8 cellular contexts compared by ENCODE assay signal in the genomic region with DNA sequence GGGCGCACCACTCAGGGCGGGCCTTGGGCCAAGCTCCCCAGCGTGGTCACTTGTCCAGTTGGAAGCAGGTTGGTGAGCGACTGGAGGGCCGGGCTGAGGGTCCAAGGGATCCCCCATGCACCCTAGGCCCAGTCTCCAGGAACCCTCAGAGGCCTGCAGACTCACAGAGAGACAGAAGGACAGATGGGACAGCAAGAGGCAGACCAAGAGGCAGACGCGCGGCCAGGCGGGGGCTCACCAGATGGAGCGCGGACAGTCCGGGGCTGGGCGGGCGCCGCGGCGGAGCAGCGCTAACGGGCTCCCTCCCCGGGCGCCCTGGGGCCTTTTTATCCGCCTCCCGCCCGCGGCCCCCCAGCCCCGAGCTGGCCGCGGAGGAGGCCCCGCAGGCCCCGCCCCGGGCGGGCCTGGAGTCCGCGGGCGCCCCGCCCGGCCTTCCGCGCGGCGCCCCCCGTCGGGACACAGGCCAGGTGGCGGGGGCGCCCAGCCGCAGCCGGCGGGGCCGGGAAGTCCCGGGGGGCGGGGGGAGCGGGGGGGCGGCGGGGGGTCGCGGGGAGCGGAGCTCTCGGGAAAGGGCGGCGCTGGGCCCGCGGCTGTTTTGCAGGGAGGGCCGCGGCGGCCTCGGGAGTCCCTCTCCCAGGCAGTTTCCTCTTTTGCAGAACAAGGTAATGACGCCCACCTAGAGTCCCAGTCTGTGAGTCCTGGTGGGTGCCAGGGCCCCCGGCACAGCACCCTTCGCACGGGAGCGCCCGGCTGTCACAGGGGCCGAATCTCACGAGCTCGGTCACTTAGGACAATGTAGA. TPM values are rescaled to one million over a fixed set of nuclear protein-coding genes. Genes with fewer than 3 reads are reported as not detected.
A peak's percentile ranks its signal among the peaks of the same experiment; 100 is the strongest.
DNase-seq lines count a peak whose midpoint lies in the region; ATAC-seq and FAIRE-seq lines count a peak whose summit lies in the region.

Gene LOXL4 (minus strand): TSS at position 301 of the 800 bp plus-strand sequence. CDS start 5,175 bp downstream, outside the sequence.

- peak within 1 kb of the TSS; percentile 16 for H3K4me3 Mint-ChIP-seq in activated CD4-positive, alpha-beta T cell treated with anti-CD3 and anti-CD28 coated beads for 36 hours

- POLR2A ChIA-PET in activated CD4-positive, alpha-beta T cell treated with anti-CD3 and anti-CD28 coated beads for 36 hours (lab: Charles Lee) = no interaction called here

- H3K9me3 Mint-ChIP-seq in activated CD4-positive, alpha-beta T cell treated with anti-CD3 and anti-CD28 coated beads for 36 hours (ENCODE audit: low read depth) = no peaks in the 10 kb centered on the region

- no peak for ATAC-seq in activated CD4-positive, alpha-beta T cell treated with anti-CD3 and anti-CD28 coated beads for 36 hours
- ATAC-seq in HG02610 (IDR thresholded peaks at IDR 0.05; ENCODE audit: unreplicated experiment) = no peak

- peak within 1 kb of the TSS; percentile 90 for H3K9ac ChIP-seq in mesenchymal stem cell (ENCODE audit: low read length)

- no peak within 1 kb of the TSS for H3K23ac ChIP-seq in mesenchymal stem cell (ENCODE audit: low read length in 2 of 2)

- 27% methylated on average over 19 of the region's 75 CpGs for WGBS in mesenchymal stem cell

- peak within 1 kb of the TSS; percentile 81 for H4K8ac ChIP-seq in mesenchymal stem cell (ENCODE audit: low read length)

- no peaks in the 10 kb centered on the region for H3K9me3 ChIP-seq in mesenchymal stem cell (ENCODE audit: control insufficient read depth, low read length)

- peak within 1 kb of the TSS; percentile 85 for H4K91ac ChIP-seq in mesenchymal stem cell (ENCODE audit: low read length)

- H2AFZ ChIP-seq in mesenchymal stem cell (ENCODE audit: low read depth, low read length) = no peak within 1 kb of the TSS

- peak within 1 kb of the TSS; percentile 39 for H2BK15ac ChIP-seq in mesenchymal stem cell (ENCODE audit: low read depth, poor library complexity, severe bottlenecking)

- FAIRE-seq in urothelium cell line (lab: Jason Lieb, UNC) = peak; percentile 32

- intact Hi-C loops in activated CD4-positive, alpha-beta T cell treated with anti-CD3 and anti-CD28 coated beads for 36 hours (cut with DNase I, micrococcal nuclease) = loop anchor here in 1 of 2 experiments (10.0 kb wide), 1 partner anchor 397 kb away; no protein-coding TSS in a partner anchor

- no peak within 1 kb of the TSS for H3K27ac Mint-ChIP-seq in activated CD4-positive, alpha-beta T cell treated with anti-CD3 and anti-CD28 coated beads for 36 hours

- peak within 1 kb of the TSS; percentile 97 for H2AK5ac ChIP-seq in mesenchymal stem cell (ENCODE audit: low read length, severe bottlenecking)

- H2BK5ac ChIP-seq in mesenchymal stem cell (ENCODE audit: low read depth, low read length, poor library complexity, severe bottlenecking) = peak within 1 kb of the TSS; percentile 57

- peaks cover 2% of the 10 kb centered on the region for H3K4me1 Mint-ChIP-seq in activated CD4-positive, alpha-beta T cell treated with anti-CD3 and anti-CD28 coated beads for 36 hours

- H3K18ac ChIP-seq in mesenchymal stem cell (ENCODE audit: low read depth in 1 of 2, low read length in 2 of 2) = peak within 1 kb of the TSS; percentile 52 to 91

- peak within 1 kb of the TSS; percentile 87 for H3K27ac ChIP-seq in mesenchymal stem cell (ENCODE audit: low read length, poor library complexity, severe bottlenecking)

- H3K79me1 ChIP-seq in mesenchymal stem cell (replicated peaks; ENCODE audit: low read length, poor library complexity, severe bottlenecking) = peaks cover 7% of the 10 kb centered on the region

- no peaks in the 10 kb centered on the region for H3K36me3 Mint-ChIP-seq in activated CD4-positive, alpha-beta T cell treated with anti-CD3 and anti-CD28 coated beads for 36 hours (ENCODE audit: low read depth)

- peak within 1 kb of the TSS; percentile 38 to 59 for H2BK12ac ChIP-seq in mesenchymal stem cell (ENCODE audit: low read length in 2 of 2)

- H3K4me2 ChIP-seq in mesenchymal stem cell (ENCODE audit: low read length, poor library complexity, severe bottlenecking) = peak within 1 kb of the TSS; percentile 75

- no peak for DNase-seq in activated CD4-positive, alpha-beta T cell treated with anti-CD3 and anti-CD28 coated beads for 36 hours
- no peak for DNase-seq in activated CD4-positive, alpha-beta T cell treated with anti-CD3 and anti-CD28 coated beads for 48 hours
- DNase-seq in NCI-H82 treated with DMSO at 0.1 percent for 48 hours (lab: John Stamatoyannopoulos, UW; ENCODE audit: unreplicated experiment) = peak; percentile 15
- DNase-seq in ecto neural progenitor cell (ENCODE audit: low spot score) = peak; percentile 67
- DNase-seq in mesenchymal stem cell = peak; percentile 29
- peak; percentile 90 for DNase-seq in urothelium cell line (ENCODE audit: low spot score)
- no peak for DNase-seq in foreskin melanocyte

- H3K4ac ChIP-seq in mesenchymal stem cell (ENCODE audit: low read depth in 1 of 2, low read length in 2 of 2) = peak within 1 kb of the TSS; percentile 64 to 66

- peak within 1 kb of the TSS; percentile 43 for H2BK120ac ChIP-seq in mesenchymal stem cell (ENCODE audit: low read depth, low read length)

- H3K4me3 ChIP-seq in mesenchymal stem cell (ENCODE audit: insufficient read depth in 1 of 2, low read depth in 1 of 2, low read length in 2 of 2) = peak within 1 kb of the TSS; percentile 50 to 79

- peaks cover 0 to 11% of the 10 kb centered on the region in 2 experiments for H3K27me3 ChIP-seq in mesenchymal stem cell (ENCODE audit: control insufficient read depth in 1 of 2, insufficient read depth in 1 of 2, low read length in 2 of 2)

- H3K27me3 Mint-ChIP-seq in activated CD4-positive, alpha-beta T cell treated with anti-CD3 and anti-CD28 coated beads for 36 hours = peaks cover 47% of the 10 kb centered on the region

- H3K4me1 ChIP-seq in mesenchymal stem cell (ENCODE audit: control insufficient read depth, insufficient read depth, low read depth, low read length) = peaks cover 62% of the 10 kb centered on the region

- peaks cover 8 to 11% of the 10 kb centered on the region in 2 experiments for H3K36me3 ChIP-seq in mesenchymal stem cell (ENCODE audit: control insufficient read depth in 1 of 2, insufficient read depth in 2 of 2, low read depth in 1 of 2, low read length in 2 of 2)

- H3K14ac ChIP-seq in mesenchymal stem cell (ENCODE audit: low read length in 2 of 2) = peak within 1 kb of the TSS in 1 of 2 experiments; percentile 44

- CTCF ChIA-PET in activated CD4-positive, alpha-beta T cell treated with anti-CD3 and anti-CD28 coated beads for 36 hours (lab: Charles Lee) = interaction anchor here (0.7 kb wide), 1 partner anchor 14 kb away, joined by 3 read pairs; no protein-coding TSS in a partner anchor

RNA-seq across cellular contexts. Expression of gene LOXL4, which starts in this region (rescaled TPM):
- total RNA-seq in activated CD4-positive, alpha-beta T cell treated with anti-CD3 and anti-CD28 coated beads for 36 hours = not detected
- 4.6 TPM for polyA plus RNA-seq in mesenchymal stem cell (2013, experiment 1 of 2)
- 4.5 TPM for polyA plus RNA-seq in mesenchymal stem cell (2013, experiment 2 of 2)

Comparison
In these comparisons a context has a peak if more than half of its experiments do, and no peak if none do; other contexts are left out.
1. DNase-seq: peak in NCI-H82 treated with DMSO at 0.1 percent for 48 hours (single experiment), ecto neural progenitor cell (single experiment), mesenchymal stem cell (single experiment) and urothelium cell line (single experiment); none in activated CD4-positive, alpha-beta T cell treated with anti-CD3 and anti-CD28 coated beads for 36 hours (single experiment), activated CD4-positive, alpha-beta T cell treated with anti-CD3 and anti-CD28 coated beads for 48 hours (single experiment) and foreskin melanocyte (single experiment).